Comparison of ENCODE assay signal across 9 cellular contexts in the genomic region with DNA sequence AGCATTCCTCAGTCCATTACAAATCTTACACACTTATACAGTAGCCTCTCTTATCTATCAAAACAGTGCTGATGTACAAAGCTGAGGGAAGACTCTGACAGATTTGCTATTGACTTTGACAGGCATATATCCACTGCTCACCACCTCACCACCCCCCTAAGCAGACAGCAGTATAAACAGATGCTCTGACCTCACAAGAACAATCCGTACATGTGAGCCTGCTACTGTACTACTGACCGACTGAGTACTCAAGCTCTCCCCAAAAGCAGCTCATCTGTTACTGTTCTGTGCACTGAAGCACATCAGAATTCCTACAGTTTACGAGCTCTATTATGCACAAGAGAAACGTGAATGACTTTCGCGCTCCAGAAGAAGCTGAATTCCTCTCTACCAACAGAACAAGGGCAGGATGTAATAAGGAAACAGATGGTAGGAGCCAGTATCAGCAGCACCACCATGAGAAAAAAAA.
DNase-seq lines count a peak whose midpoint lies in the region; ATAC-seq, FAIRE-seq and TF ChIP-seq lines count a peak whose summit lies in the region.
"Had no signal": no experiment of that assay in that cellular context is flagged by ENCODE, and none has a peak within 500 bp of the region (broad histone marks: within the 10 kb centered on the region; RNA-seq: fewer than 3 reads in every experiment).

No MANE protein-coding gene starts in this region.

- H3K9me3 ChIP-seq in GM12878 (replicated peaks; ENCODE audit: control insufficient read depth, insufficient read depth, low read length) (no peaks in the 10 kb centered on the region), PC-9 (ENCODE audit: insufficient read depth, low read depth) (no peaks in the 10 kb centered on the region)

- H3K56ac ChIP-seq in mesendoderm (ENCODE audit: low read length), result no peak overlapping the region

- H3K36me3 ChIP-seq in GM12878 (ENCODE audit: control insufficient read depth in 2 of 2, insufficient read depth in 2 of 2, low read length in 1 of 2), result no peaks in the 10 kb centered on the region
- H3K36me3 ChIP-seq in PC-9 (ENCODE audit: low read depth), result no peaks in the 10 kb centered on the region
- H3K36me3 ChIP-seq in mesendoderm (ENCODE audit: control insufficient read depth, insufficient read depth, low read length), result no peaks in the 10 kb centered on the region

- H3K4me1 ChIP-seq in GM12878 (ENCODE audit: control insufficient read depth, insufficient read depth, low read length) (no peaks in the 10 kb centered on the region), PC-9 (replicated peaks; ENCODE audit: insufficient read depth) (no peaks in the 10 kb centered on the region), mesendoderm (ENCODE audit: control insufficient read depth, low read depth, low read length) (no peaks in the 10 kb centered on the region)

- H3K4me3 ChIP-seq in GM12878 (no peak overlapping the region), PC-9 (no peak overlapping the region), mesendoderm (ENCODE audit: low read length) (no peak overlapping the region)

- H3K23ac ChIP-seq in mesendoderm (ENCODE audit: low read length), result no peak overlapping the region

- no peak overlapping the region for H2BK15ac ChIP-seq in mesendoderm (replicated peaks; ENCODE audit: low read depth)

- H3K27me3 ChIP-seq in GM12878 (replicated peaks in 1 of 2; ENCODE audit: control insufficient read depth in 2 of 2, insufficient read depth in 2 of 2, low read length in 1 of 2), result no peaks in the 10 kb centered on the region
- no peaks in the 10 kb centered on the region for H3K27me3 ChIP-seq in PC-9 (ENCODE audit: insufficient read depth, low read depth)
- H3K27me3 ChIP-seq in mesendoderm (ENCODE audit: insufficient read depth, low read length, poor library complexity), result no peaks in the 10 kb centered on the region

- H3K18ac ChIP-seq in mesendoderm (ENCODE audit: low read length), result no peak overlapping the region

- no peak overlapping the region for H4K8ac ChIP-seq in mesendoderm (ENCODE audit: low read depth, low read length)

- no peaks in the 10 kb centered on the region for H3F3A ChIP-seq in PC-9 (ENCODE audit: insufficient read depth, low read depth)

- TF ChIP-seq POLR2A in GM12878 (IDR thresholded peaks at IDR 0.05; ENCODE audit: low read depth, low read length), result no peak

- H3K79me1 ChIP-seq in mesendoderm (ENCODE audit: low read length), result no peaks in the 10 kb centered on the region

- H4K5ac ChIP-seq in mesendoderm (ENCODE audit: low read length), result no peak overlapping the region

- ATAC-seq in GM12878 (peak; percentile 80), HG03135 (IDR thresholded peaks at IDR 0.05; ENCODE audit: unreplicated experiment) (no peak), left lobe of liver (no peak)

- in situ Hi-C loops in GM12878 (cut with MboI), result no loop called here

- H4K20me1 ChIP-seq in GM12878 (ENCODE audit: control insufficient read depth, insufficient read depth) (no peaks in the 10 kb centered on the region), PC-9 (ENCODE audit: insufficient read depth) (no peaks in the 10 kb centered on the region)

- TF ChIP-seq EP300 in GM12878 (IDR thresholded peaks at IDR 0.05; ENCODE audit: borderline replicate concordance in 1 of 2, control insufficient read depth in 1 of 2, low read depth in 2 of 2, low read length in 2 of 2), result no peak

- SMC1A ChIA-PET in GM12878 (lab: Charles Lee; ENCODE audit: uncharacterized antibody, unreplicated experiment), result interaction anchor here (0.8 kb wide), 1 partner anchor 60 kb away, joined by 3 read pairs; no protein-coding TSS in a partner anchor

- DNase-seq in Ammon's horn (ENCODE audit: low spot score), result peak; percentile 65
- DNase-seq in NCI-H1092 (lab: John Stamatoyannopoulos, UW), result peak; percentile 16
- DNase-seq in GM12878 (ENCODE audit: low read depth, low spot score), result no peak
- DNase-seq in midbrain (lab: John Stamatoyannopoulos, UW), result peak; percentile 55
- no peak for DNase-seq in PC-9
- DNase-seq in left lobe of liver (ENCODE audit: low spot score), result no peak
- no peak for DNase-seq in mesendoderm
- DNase-seq: DND-41 had no signal

- no peak overlapping the region for H3K27ac ChIP-seq in GM12878 (ENCODE audit: control insufficient read depth, insufficient read depth)
- H3K27ac ChIP-seq in PC-9, result no peak overlapping the region
- no peak overlapping the region for H3K27ac ChIP-seq in mesendoderm (ENCODE audit: low read depth, low read length)

- TF ChIP-seq RAD21 in GM12878 (IDR thresholded peaks at IDR 0.05; ENCODE audit: insufficient read depth, low read depth, low read length), result no peak

- H3K9me2 ChIP-seq in PC-9 (ENCODE audit: insufficient read depth), result no peaks in the 10 kb centered on the region

- no peak overlapping the region for H2BK120ac ChIP-seq in mesendoderm (ENCODE audit: low read depth, low read length)

- no peak overlapping the region for H3K4me2 ChIP-seq in GM12878 (ENCODE audit: control insufficient read depth, insufficient read depth)
- H3K4me2 ChIP-seq in PC-9, result no peak overlapping the region
- H3K4me2 ChIP-seq in mesendoderm (ENCODE audit: low read length), result no peak overlapping the region

- H3K9ac ChIP-seq in GM12878 (ENCODE audit: control insufficient read depth, insufficient read depth, low read length) (no peak overlapping the region), mesendoderm (ENCODE audit: low read length) (no peak overlapping the region)

- CTCF ChIA-PET in GM12878 (lab: Yijun Ruan, JAX), result interaction anchor here (1.7 kb wide), 1 partner anchor 13 kb away, joined by 3 read pairs; no protein-coding TSS in a partner anchor
- CTCF ChIA-PET in PC-9 (lab: Charles Lee), result no interaction called here

- intact Hi-C loops in GM12878 (cut with micrococcal nuclease; ENCODE audit: unreplicated experiment), result no loop called here
- intact Hi-C loops in PC-9 (cut with micrococcal nuclease; ENCODE audit: unreplicated experiment), result no loop called here

- no peak overlapping the region for H3K4ac ChIP-seq in mesendoderm (ENCODE audit: low read depth, low read length)

- no peak for FAIRE-seq in GM12878 (lab: Jason Lieb, UNC)

- no peaks in the 10 kb centered on the region for H3K79me2 ChIP-seq in GM12878 (ENCODE audit: control insufficient read depth, insufficient read depth, low read length)
- no peaks in the 10 kb centered on the region for H3K79me2 ChIP-seq in PC-9 (ENCODE audit: low read depth)
- no peaks in the 10 kb centered on the region for H3K79me2 ChIP-seq in mesendoderm (ENCODE audit: control insufficient read depth, insufficient read depth, low read length)

- WGBS in GM12878 (ENCODE audit: insufficient coverage, insufficient replicate concordance, low lambda C conversion rate, missing lambda C conversion rate), result 4% methylated on average over 6 of the region's 6 CpGs
- no CpG with 5 or more reads among the region's 6 CpGs for WGBS in mesendoderm (ENCODE audit: extremely low coverage, insufficient coverage, low lambda C conversion rate)

- H2BK5ac ChIP-seq in mesendoderm (ENCODE audit: low read length), result no peak overlapping the region

- no TSS peak for BruUV-seq in GM12878 (replicated peaks; lab: Mats Ljungman, UMichigan)
- no TSS peak for BruUV-seq in PC-9 (replicated peaks; lab: Mats Ljungman, UMichigan)

- no peak for TF ChIP-seq CTCF in GM12878 (IDR thresholded peaks at IDR 0.05 in 2 of 3, conservative IDR thresholded peaks at IDR 0.05 in 1 of 3; ENCODE audit: control insufficient read depth in 2 of 3, extremely low read depth in 1 of 3, insufficient read depth in 1 of 3, low read depth in 3 of 3, low read length in 3 of 3)
- no peak for TF ChIP-seq CTCF in PC-9 (conservative IDR thresholded peaks at IDR 0.05)

- H2AFZ ChIP-seq in GM12878 (ENCODE audit: control insufficient read depth, low read depth, low read length) (no peak overlapping the region), PC-9 (no peak overlapping the region)

- RAD21 ChIA-PET in GM12878 (lab: Charles Lee; ENCODE audit: unreplicated experiment), result no interaction called here

- H2AK5ac ChIP-seq in mesendoderm (ENCODE audit: low read length), result no peak overlapping the region

- POLR2A ChIA-PET in GM12878 (lab: Charles Lee) (no interaction called here), PC-9 (lab: Charles Lee; ENCODE audit: unreplicated experiment) (no interaction called here)

TF ChIP-seq in GM12878, 131 proteins besides CTCF, POLR2A, EP300 and RAD21:
- TF ChIP-seq RB1 (IDR thresholded peaks at IDR 0.05; ENCODE audit: borderline replicate concordance) (no peak), SREBF1 (IDR thresholded peaks at IDR 0.05; ENCODE audit: low read length) (no peak), SMC3 (IDR thresholded peaks at IDR 0.05; ENCODE audit: borderline replicate concordance, low read length) (no peak), BMI1 (IDR thresholded peaks at IDR 0.05; ENCODE audit: borderline replicate concordance) (no peak), YBX1 (IDR thresholded peaks at IDR 0.05) (no peak)

Comparison
In these comparisons a context has a peak if more than half of its experiments do, and no peak if none do; other contexts are left out.
1. DNase-seq: peak in Ammon's horn (single experiment), NCI-H1092 (single experiment) and midbrain (single experiment); none in GM12878 (single experiment), PC-9 (0 of 2), left lobe of liver (single experiment) and mesendoderm (single experiment).